In genomic region chr7:24665564-24666294, GRCh38 we compare ENCODE assay signal across 9 cellular contexts.
DNase-seq lines count a peak whose midpoint lies in the region; ATAC-seq, FAIRE-seq and TF ChIP-seq lines count a peak whose summit lies in the region.
"Had no signal": no experiment of that assay in that cellular context is flagged by ENCODE, and none has a peak within 500 bp of the region (broad histone marks: within the 10 kb centered on the region; RNA-seq: fewer than 3 reads in every experiment).

No MANE protein-coding gene starts in this region.

- no peak overlapping the region for H3K27ac Mint-ChIP-seq in activated CD4-positive, alpha-beta memory T cell treated with anti-CD3 and anti-CD28 coated beads, Interleukin-2, amount 10 ng/mL, durations not matched to agents 7 days and 5 days

- DNase-seq in GDM1 (lab: John Stamatoyannopoulos, UW) (peak; percentile 7), NCI-H69 (lab: John Stamatoyannopoulos, UW) (peak; percentile 59), fibroblast of peridontal ligament (ENCODE audit: extremely low read depth) (peak; percentile 77), frontal cortex (ENCODE audit: low spot score in 2 of 2) (no peak)
- DNase-seq in activated CD4-positive, alpha-beta memory T cell treated with anti-CD3 and anti-CD28 coated beads, Interleukin-2, amount 10 ng/mL, durations not matched to agents 7 days and 5 days, result peak; percentile 34

- POLR2A ChIA-PET in activated CD4-positive, alpha-beta memory T cell treated with anti-CD3 and anti-CD28 coated beads, Interleukin-2, amount 10 ng/mL, durations not matched to agents 7 days and 5 days (lab: Charles Lee), result no interaction called here

- H3K36me3 ChIP-seq in parathyroid adenoma (ENCODE audit: control insufficient read depth, insufficient read depth, low read length), result no peaks in the 10 kb centered on the region

- H3K79me2 ChIP-seq in parathyroid adenoma, result no peaks in the 10 kb centered on the region

- H3K27ac ChIP-seq in parathyroid adenoma, result no peak overlapping the region

- no peaks in the 10 kb centered on the region for H3K36me3 Mint-ChIP-seq in activated CD4-positive, alpha-beta memory T cell treated with anti-CD3 and anti-CD28 coated beads, Interleukin-2, amount 10 ng/mL, durations not matched to agents 7 days and 5 days (ENCODE audit: low read depth)

- no peaks in the 10 kb centered on the region for H3K9me3 ChIP-seq in parathyroid adenoma (ENCODE audit: control insufficient read depth, low read length)

- no peak overlapping the region for H3K4me3 ChIP-seq in parathyroid adenoma (ENCODE audit: low read depth, low read length)

- TF ChIP-seq CTCF in parathyroid adenoma (IDR thresholded peaks at IDR 0.05), result peak; percentile 56

- no peak for FAIRE-seq in frontal cortex (lab: Jason Lieb, UNC)
- FAIRE-seq: colon had no signal

- CTCF ChIA-PET in activated CD4-positive, alpha-beta memory T cell treated with anti-CD3 and anti-CD28 coated beads, Interleukin-2, amount 10 ng/mL, durations not matched to agents 7 days and 5 days (lab: Charles Lee), result interaction anchor here (0.7 to 3.1 kb wide), 10 partner anchors 12 to 969 kb away, joined by 3 to 26 read pairs (median 4); partner anchors contain the start of gene PALS2

- H3K4me2 ChIP-seq in parathyroid adenoma (ENCODE audit: low read length), result no peak overlapping the region

- H3K9ac ChIP-seq in parathyroid adenoma, result no peak overlapping the region

- H2AFZ ChIP-seq in parathyroid adenoma, result no peak overlapping the region

- no peaks in the 10 kb centered on the region for H3K27me3 Mint-ChIP-seq in activated CD4-positive, alpha-beta memory T cell treated with anti-CD3 and anti-CD28 coated beads, Interleukin-2, amount 10 ng/mL, durations not matched to agents 7 days and 5 days

- H3K4me1 Mint-ChIP-seq in activated CD4-positive, alpha-beta memory T cell treated with anti-CD3 and anti-CD28 coated beads, Interleukin-2, amount 10 ng/mL, durations not matched to agents 7 days and 5 days, result no peaks in the 10 kb centered on the region

- H3K4me1 ChIP-seq in parathyroid adenoma, result no peaks in the 10 kb centered on the region

- H3K9me3 Mint-ChIP-seq in activated CD4-positive, alpha-beta memory T cell treated with anti-CD3 and anti-CD28 coated beads, Interleukin-2, amount 10 ng/mL, durations not matched to agents 7 days and 5 days, result no peaks in the 10 kb centered on the region

- H3K27me3 ChIP-seq in parathyroid adenoma (ENCODE audit: control insufficient read depth, insufficient read depth, low read length), result no peaks in the 10 kb centered on the region

- peak; percentile 62 for ATAC-seq in HG03378 (IDR thresholded peaks at IDR 0.05; ENCODE audit: unreplicated experiment)
- no peak for ATAC-seq in HG02840 (IDR thresholded peaks at IDR 0.05; ENCODE audit: low FRiP score, unreplicated experiment)

- no peak overlapping the region for H3K4me3 Mint-ChIP-seq in activated CD4-positive, alpha-beta memory T cell treated with anti-CD3 and anti-CD28 coated beads, Interleukin-2, amount 10 ng/mL, durations not matched to agents 7 days and 5 days

Comparison
In these comparisons a context has a peak if more than half of its experiments do, and no peak if none do; other contexts are left out.
1. DNase-seq: peak in GDM1 (single experiment), NCI-H69 (single experiment), activated CD4-positive, alpha-beta memory T cell treated with anti-CD3 and anti-CD28 coated beads, Interleukin-2, amount 10 ng/mL, durations not matched to agents 7 days and 5 days (single experiment) and fibroblast of peridontal ligament (single experiment); none in frontal cortex (0 of 2).